In the genomic region with DNA sequence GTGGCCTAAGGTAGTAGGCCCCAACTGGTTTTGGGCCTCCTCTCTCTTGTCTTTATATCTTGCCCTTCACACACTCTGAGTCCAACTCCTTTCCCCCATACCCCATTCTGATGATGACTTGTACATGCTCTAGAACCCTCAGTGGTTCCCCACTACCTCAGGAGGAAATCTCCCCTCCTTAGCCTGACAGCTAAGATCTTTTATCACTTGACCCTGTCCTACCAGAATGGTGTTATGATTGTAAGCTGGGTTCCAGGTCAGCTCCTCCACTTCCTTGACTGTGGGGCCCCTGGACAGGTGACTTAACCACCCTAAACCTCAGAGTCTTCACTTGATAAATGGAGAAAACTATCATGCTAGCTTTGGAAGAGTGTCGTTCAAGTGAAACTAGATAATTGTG, we compare ENCODE assay signal across 1 cellular context.
A peak's percentile ranks its signal among the peaks of the same experiment; 100 is the strongest.
TF ChIP-seq lines count a peak whose summit lies in the region.

No MANE protein-coding gene starts in this region.

TF ChIP-seq in K562, 482 proteins besides CTCF, POLR2A, EP300 and RAD21:
- TF ChIP-seq, protein P1, sequence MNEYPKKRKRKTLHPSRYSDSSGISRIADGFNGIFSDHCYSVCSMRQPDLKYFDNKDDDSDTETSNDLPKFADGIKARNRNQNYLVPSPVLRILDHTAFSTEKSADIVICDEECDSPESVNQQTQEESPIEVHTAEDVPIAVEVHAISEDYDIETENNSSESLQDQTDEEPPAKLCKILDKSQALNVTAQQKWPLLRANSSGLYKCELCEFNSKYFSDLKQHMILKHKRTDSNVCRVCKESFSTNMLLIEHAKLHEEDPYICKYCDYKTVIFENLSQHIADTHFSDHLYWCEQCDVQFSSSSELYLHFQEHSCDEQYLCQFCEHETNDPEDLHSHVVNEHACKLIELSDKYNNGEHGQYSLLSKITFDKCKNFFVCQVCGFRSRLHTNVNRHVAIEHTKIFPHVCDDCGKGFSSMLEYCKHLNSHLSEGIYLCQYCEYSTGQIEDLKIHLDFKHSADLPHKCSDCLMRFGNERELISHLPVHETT (CRISPR knock-in tag; conservative IDR thresholded peaks at IDR 0.05 in 1 of 2, IDR thresholded peaks at IDR 0.05 in 1 of 2), result no peak
- peak; percentile 39 for TF ChIP-seq RBM25 (IDR thresholded peaks at IDR 0.05; ENCODE audit: low read depth, low read length, severe bottlenecking)
